Comparison of ENCODE assay signal across 9 cellular contexts in genomic region chr17:65959630-65960029, GRCh38.
"Had no signal": no experiment of that assay in that cellular context is flagged by ENCODE, and none has a peak within 500 bp of the region (broad histone marks: within the 10 kb centered on the region; RNA-seq: fewer than 3 reads in every experiment).

No MANE protein-coding gene starts in this region.

- H3K27ac Mint-ChIP-seq: IgD-negative memory B cell had no signal

- ATAC-seq: HepG2, K562 had no signal

- H3K4me1 Mint-ChIP-seq: IgD-negative memory B cell had no signal

- H3K4me3 ChIP-seq: K562 had no signal

- H3K4me2 ChIP-seq: KMS-11 had no signal

- DNase-seq: IMR-90, KBM-7, KG1 had no signal

- H3K36me3 Mint-ChIP-seq: IgD-negative memory B cell had no signal

- H3K27me3 Mint-ChIP-seq: IgD-negative memory B cell had no signal

- H3K4me3 Mint-ChIP-seq: IgD-negative memory B cell had no signal

- FAIRE-seq: HepG2, HTR-8/SVneo, K562 had no signal

- H3K27ac ChIP-seq: HL-60, KMS-11 had no signal

- H3K9ac ChIP-seq: KMS-11 had no signal
